ENCODE assay signal across 8 cellular contexts in genomic region chr2:185291035-185291647, GRCh38.
DNase-seq lines count a peak whose midpoint lies in the region; ATAC-seq lines count a peak whose summit lies in the region.

No MANE protein-coding gene starts in this region.

- no peak for ATAC-seq in activated T-cell treated with anti-CD3 and anti-CD28 coated beads, Interleukin-2, amount 50 U/mL, for 72 hours (replicated peaks in 1 of 2)
- peak; percentile 91 for ATAC-seq in GM21825 (IDR thresholded peaks at IDR 0.05; ENCODE audit: unreplicated experiment)

- peaks cover 2 to 3% of the 10 kb centered on the region in 2 donors for H3K9me3 Mint-ChIP-seq in activated T-cell treated with anti-CD3 and anti-CD28 coated beads, Interleukin-2, amount 50 U/mL, for 72 hours

- no peaks in the 10 kb centered on the region for H3K4me1 Mint-ChIP-seq in activated T-cell treated with anti-CD3 and anti-CD28 coated beads, Interleukin-2, amount 50 U/mL, for 72 hours (ENCODE audit: low read depth)

- no peaks in the 10 kb centered on the region for H3K36me3 Mint-ChIP-seq in activated T-cell treated with anti-CD3 and anti-CD28 coated beads, Interleukin-2, amount 50 U/mL, for 72 hours (ENCODE audit: insufficient read depth in 2 of 2)

- peak; percentile 9 to 10 for DNase-seq in activated T-cell treated with anti-CD3 and anti-CD28 coated beads, Interleukin-2, amount 50 U/mL, for 72 hours
- DNase-seq in activated T-cell treated with anti-CD3 and anti-CD28 coated beads, Interleukin-2, amount 50 U/mL, for 1 hour = no peak
- DNase-seq in HuH-7 (ENCODE audit: low spot score) (peak; percentile 8), T1000 (lab: John Stamatoyannopoulos, UW) (peak; percentile 5), glomerular endothelial cell (ENCODE audit: extremely low read depth, low read depth, low spot score) (peak; percentile 18), epidermal melanocyte (ENCODE audit: insufficient read length, low spot score) (no peak)
- DNase-seq in stimulated activated CD4-positive, alpha-beta T cell treated with anti-CD3 and anti-CD28 coated beads, Interleukin-4, amount 100 ng/mL, for 48 hours (ENCODE audit: low read depth in 2 of 2) = peak; percentile 2 to 4

- no peak overlapping the region for H3K4me3 Mint-ChIP-seq in activated T-cell treated with anti-CD3 and anti-CD28 coated beads, Interleukin-2, amount 50 U/mL, for 72 hours

- H3K27ac Mint-ChIP-seq in activated T-cell treated with anti-CD3 and anti-CD28 coated beads, Interleukin-2, amount 50 U/mL, for 72 hours = no peak overlapping the region

- H3K27me3 Mint-ChIP-seq in activated T-cell treated with anti-CD3 and anti-CD28 coated beads, Interleukin-2, amount 50 U/mL, for 72 hours (ENCODE audit: low read depth) = no peaks in the 10 kb centered on the region

Comparison
In these comparisons a context has a peak if more than half of its experiments do, and no peak if none do; other contexts are left out.
1. DNase-seq: peak in activated T-cell treated with anti-CD3 and anti-CD28 coated beads, Interleukin-2, amount 50 U/mL, for 72 hours (2 of 2), HuH-7 (single experiment), T1000 (single experiment), glomerular endothelial cell (single experiment) and stimulated activated CD4-positive, alpha-beta T cell treated with anti-CD3 and anti-CD28 coated beads, Interleukin-4, amount 100 ng/mL, for 48 hours (2 of 2); none in activated T-cell treated with anti-CD3 and anti-CD28 coated beads, Interleukin-2, amount 50 U/mL, for 1 hour (single experiment) and epidermal melanocyte (single experiment).